In the genomic region with DNA sequence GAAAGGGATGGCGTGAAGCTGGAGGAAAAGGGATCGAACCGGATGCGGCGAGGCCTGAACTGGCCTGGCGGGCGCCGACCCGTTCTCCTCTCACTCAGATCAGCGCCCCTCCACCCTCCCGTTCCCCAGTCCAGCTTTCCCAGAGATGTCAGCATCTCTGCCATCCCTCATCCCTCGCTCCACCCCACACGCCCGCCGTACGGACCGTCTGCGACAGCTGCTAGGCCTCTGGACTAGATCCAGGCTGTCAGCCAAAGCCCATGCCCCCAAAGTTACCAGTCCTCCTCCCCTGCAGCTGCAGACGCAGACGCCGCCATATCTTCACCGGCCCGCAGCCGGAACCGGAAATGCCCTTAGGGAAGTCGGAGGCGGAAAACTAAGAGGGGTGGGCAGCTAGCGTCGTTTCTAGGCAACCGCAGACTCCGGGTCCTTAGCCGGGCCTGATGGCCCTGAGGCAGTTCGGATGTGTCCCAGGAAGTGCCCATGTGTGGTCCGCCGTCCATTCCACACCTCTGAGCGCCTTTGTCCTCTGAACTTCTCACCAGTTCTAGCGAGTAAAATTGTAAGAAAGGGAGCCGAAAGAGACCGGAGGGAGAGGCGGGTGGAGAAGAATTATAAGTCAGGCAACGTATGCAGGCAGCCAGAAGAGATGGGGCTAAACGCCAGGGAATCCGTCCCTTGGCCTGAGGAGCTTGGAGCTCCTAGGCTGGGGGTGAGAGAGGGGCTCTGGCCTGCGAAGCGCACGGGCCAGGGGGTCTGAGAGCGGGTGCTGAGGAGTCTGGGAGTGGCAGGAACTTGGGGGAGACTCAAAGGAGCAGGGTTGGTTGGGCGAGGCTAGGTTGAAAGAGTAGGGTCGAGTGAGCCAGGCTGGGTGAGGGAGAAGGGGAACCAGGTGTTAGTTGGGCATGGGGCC, we compare ENCODE assay signal across 8 cellular contexts. TPM values are rescaled to one million over a fixed set of nuclear protein-coding genes. Genes with fewer than 3 reads are reported as not detected.
DNase-seq lines count a peak whose midpoint lies in the region; TF ChIP-seq lines count a peak whose summit lies in the region.

A gene with protein sequence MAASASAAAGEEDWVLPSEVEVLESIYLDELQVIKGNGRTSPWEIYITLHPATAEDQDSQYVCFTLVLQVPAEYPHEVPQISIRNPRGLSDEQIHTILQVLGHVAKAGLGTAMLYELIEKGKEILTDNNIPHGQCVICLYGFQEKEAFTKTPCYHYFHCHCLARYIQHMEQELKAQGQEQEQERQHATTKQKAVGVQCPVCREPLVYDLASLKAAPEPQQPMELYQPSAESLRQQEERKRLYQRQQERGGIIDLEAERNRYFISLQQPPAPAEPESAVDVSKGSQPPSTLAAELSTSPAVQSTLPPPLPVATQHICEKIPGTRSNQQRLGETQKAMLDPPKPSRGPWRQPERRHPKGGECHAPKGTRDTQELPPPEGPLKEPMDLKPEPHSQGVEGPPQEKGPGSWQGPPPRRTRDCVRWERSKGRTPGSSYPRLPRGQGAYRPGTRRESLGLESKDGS (minus strand): TSS at position 349 of the 913 bp plus-strand sequence. CDS start 32 bp downstream, at position 317.
A gene with protein sequence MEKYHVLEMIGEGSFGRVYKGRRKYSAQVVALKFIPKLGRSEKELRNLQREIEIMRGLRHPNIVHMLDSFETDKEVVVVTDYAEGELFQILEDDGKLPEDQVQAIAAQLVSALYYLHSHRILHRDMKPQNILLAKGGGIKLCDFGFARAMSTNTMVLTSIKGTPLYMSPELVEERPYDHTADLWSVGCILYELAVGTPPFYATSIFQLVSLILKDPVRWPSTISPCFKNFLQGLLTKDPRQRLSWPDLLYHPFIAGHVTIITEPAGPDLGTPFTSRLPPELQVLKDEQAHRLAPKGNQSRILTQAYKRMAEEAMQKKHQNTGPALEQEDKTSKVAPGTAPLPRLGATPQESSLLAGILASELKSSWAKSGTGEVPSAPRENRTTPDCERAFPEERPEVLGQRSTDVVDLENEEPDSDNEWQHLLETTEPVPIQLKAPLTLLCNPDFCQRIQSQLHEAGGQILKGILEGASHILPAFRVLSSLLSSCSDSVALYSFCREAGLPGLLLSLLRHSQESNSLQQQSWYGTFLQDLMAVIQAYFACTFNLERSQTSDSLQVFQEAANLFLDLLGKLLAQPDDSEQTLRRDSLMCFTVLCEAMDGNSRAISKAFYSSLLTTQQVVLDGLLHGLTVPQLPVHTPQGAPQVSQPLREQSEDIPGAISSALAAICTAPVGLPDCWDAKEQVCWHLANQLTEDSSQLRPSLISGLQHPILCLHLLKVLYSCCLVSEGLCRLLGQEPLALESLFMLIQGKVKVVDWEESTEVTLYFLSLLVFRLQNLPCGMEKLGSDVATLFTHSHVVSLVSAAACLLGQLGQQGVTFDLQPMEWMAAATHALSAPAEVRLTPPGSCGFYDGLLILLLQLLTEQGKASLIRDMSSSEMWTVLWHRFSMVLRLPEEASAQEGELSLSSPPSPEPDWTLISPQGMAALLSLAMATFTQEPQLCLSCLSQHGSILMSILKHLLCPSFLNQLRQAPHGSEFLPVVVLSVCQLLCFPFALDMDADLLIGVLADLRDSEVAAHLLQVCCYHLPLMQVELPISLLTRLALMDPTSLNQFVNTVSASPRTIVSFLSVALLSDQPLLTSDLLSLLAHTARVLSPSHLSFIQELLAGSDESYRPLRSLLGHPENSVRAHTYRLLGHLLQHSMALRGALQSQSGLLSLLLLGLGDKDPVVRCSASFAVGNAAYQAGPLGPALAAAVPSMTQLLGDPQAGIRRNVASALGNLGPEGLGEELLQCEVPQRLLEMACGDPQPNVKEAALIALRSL (N-terminal part only) (plus strand): TSS at position 433 of the 913 bp plus-strand sequence. CDS start 744 bp downstream, outside the sequence.

- H3K9me3 ChIP-seq in ES-I3 (ENCODE audit: control insufficient read depth, insufficient read depth, low read length) (no peaks in the 10 kb centered on the region), neural cell (ENCODE audit: low read length) (no peaks in the 10 kb centered on the region), stomach (no peaks in the 10 kb centered on the region)

- peak within 1 kb of the TSS; percentile 77 for H3K27ac ChIP-seq in neural cell (ENCODE audit: low read length)
- H3K27ac ChIP-seq in stomach, result peak within 1 kb of the TSS; percentile 64 to 83 (median 78)

- WGBS in stomach, 5 donors, result 0 to 1% (median 0%) methylated on average over 36 to 49 of the region's 49 CpGs

- H3K27me3 ChIP-seq in H7 (ENCODE audit: control insufficient read depth, insufficient read depth, low read length) (no peaks in the 10 kb centered on the region), neural cell (ENCODE audit: insufficient read depth, low read depth, low read length) (no peaks in the 10 kb centered on the region), stomach (no peaks in the 10 kb centered on the region)

- H3K4me1 ChIP-seq in ES-I3 (ENCODE audit: insufficient read depth, low read length) (no peaks in the 10 kb centered on the region), stomach (peaks cover 12 to 21% (median 18%) of the 10 kb centered on the region in 4 donors)

- peaks cover 4% of the 10 kb centered on the region for H3K36me3 ChIP-seq in ES-I3 (ENCODE audit: insufficient read depth, low read length)
- peaks cover 8% of the 10 kb centered on the region for H3K36me3 ChIP-seq in H7 (replicated peaks; ENCODE audit: control insufficient read depth, insufficient read depth, low read length)
- H3K36me3 ChIP-seq in neural cell (ENCODE audit: insufficient read depth, low read length), result no peaks in the 10 kb centered on the region
- peaks cover 15 to 48% (median 37%) of the 10 kb centered on the region in 4 donors for H3K36me3 ChIP-seq in stomach

- H3K4me3 ChIP-seq in H7 (ENCODE audit: insufficient read depth, low read depth, low read length) (peak within 1 kb of the TSS; percentile 93), fibroblast of villous mesenchyme (ENCODE audit: low read depth, low read length) (peak within 1 kb of the TSS; percentile 86), neural cell (ENCODE audit: low read length) (peak within 1 kb of the TSS; percentile 80), stomach (peak within 1 kb of the TSS; percentile 74 to 92 (median 86))

- intact Hi-C loops in stomach (cut with DNase I; ENCODE audit: low total_unique reads), result no loop called here

- H4K20me1 ChIP-seq in neural cell (ENCODE audit: insufficient read depth), result no peaks in the 10 kb centered on the region

- DNase-seq in H7 (peak; percentile 96), M059J (ENCODE audit: low read depth) (peak; percentile 90), SIG-M5 treated with dmso at 0.1 percent for 504 hours (lab: John Stamatoyannopoulos, UW; ENCODE audit: unreplicated experiment) (peak; percentile 94), activated gamma-delta T cell (lab: John Stamatoyannopoulos, UW) (peak; percentile 47), fibroblast of villous mesenchyme (ENCODE audit: low read depth) (peak; percentile 90), stomach (peak; percentile 84)

- H3K9me2 ChIP-seq in neural cell (ENCODE audit: insufficient read depth, low read length), result no peaks in the 10 kb centered on the region

- peaks cover 13% of the 10 kb centered on the region for H3K79me2 ChIP-seq in neural cell (replicated peaks; ENCODE audit: insufficient read depth, low read length)

- H2AFZ ChIP-seq in neural cell (ENCODE audit: low read depth, low read length), result peak within 1 kb of the TSS; percentile 85

- TF ChIP-seq POLR2A in stomach (IDR thresholded peaks at IDR 0.05), result peak in 1 of 4 donors; percentile 14

- TF ChIP-seq RAD21 in neural cell (conservative IDR thresholded peaks at IDR 0.05), result no peak

- H3F3A ChIP-seq in neural cell (ENCODE audit: insufficient read depth, low read length, poor library complexity, severe bottlenecking), result no peaks in the 10 kb centered on the region

- TF ChIP-seq EP300 in neural cell (conservative IDR thresholded peaks at IDR 0.05; ENCODE audit: poor library complexity, severe bottlenecking) (no peak), stomach (IDR thresholded peaks at IDR 0.05) (no peak)

- peak within 1 kb of the TSS; percentile 100 for H3K4me2 ChIP-seq in neural cell (ENCODE audit: low read length)

- no peak for TF ChIP-seq CTCF in fibroblast of villous mesenchyme (IDR thresholded peaks at IDR 0.05; ENCODE audit: insufficient read depth, low read depth, low read length)
- no peak for TF ChIP-seq CTCF in neural cell (IDR thresholded peaks at IDR 0.05; ENCODE audit: poor library complexity, severe bottlenecking)
- no peak for TF ChIP-seq CTCF in stomach (IDR thresholded peaks at IDR 0.05)

- H3K9ac ChIP-seq in ES-I3 (ENCODE audit: low read depth, low read length) (peak within 1 kb of the TSS; percentile 82), neural cell (ENCODE audit: low read length) (peak within 1 kb of the TSS; percentile 84)

TF ChIP-seq in neural cell, 6 proteins besides CTCF, POLR2A, EP300 and RAD21 (continues in another document):
- TF ChIP-seq MXI1 (conservative IDR thresholded peaks at IDR 0.05; ENCODE audit: poor library complexity, severe bottlenecking), result peak; percentile 91
- TF ChIP-seq EZH2 (IDR thresholded peaks at IDR 0.05; ENCODE audit: borderline replicate concordance, insufficient read depth, low read length, poor library complexity, severe bottlenecking), result no peak

RNA-seq across cellular contexts. Expression of the first gene that starts in this region (rescaled TPM):
- total RNA-seq in H7 (2014; rRNA removed; shearing (Covaris generic)), result 40.6 and 55.5 TPM in 2 replicates
- total RNA-seq in M059J (2014; rRNA removed; shearing (Covaris generic)), result 36.1 and 40.0 TPM in 2 replicates
- 37.4 and 38.4 TPM in 2 replicates for total RNA-seq in fibroblast of villous mesenchyme
- 86.0 and 107 TPM in 2 replicates for polyA plus RNA-seq in neural cell
- 41.0 and 43.3 TPM in 2 replicates for polyA minus RNA-seq in neural cell
- 1 to 10 TPM in 4 of 5 donors, not detected in 1; 3.6 to 7.0 (median 4.6) TPM for total RNA-seq in stomach
- polyA plus RNA-seq in stomach, result 10 to 100 TPM; 24.1 to 26.8 (median 26.1) TPM

RNA-seq across cellular contexts. Expression of the second gene that starts in this region (rescaled TPM):
- total RNA-seq in H7 (2014; rRNA removed; shearing (Covaris generic)), result 20.4 and 29.4 TPM in 2 replicates
- total RNA-seq in M059J (2014; rRNA removed; shearing (Covaris generic)), result 8.2 and 11.9 TPM in 2 replicates
- total RNA-seq in fibroblast of villous mesenchyme (23.7 and 23.8 TPM in 2 replicates), stomach (100 to 1,000 TPM in 1 of 5 donors, 10 to 100 TPM in 4; 25.2 to 253 (median 33.3) TPM)
- polyA plus RNA-seq in neural cell (61.5 and 69.7 TPM in 2 replicates), stomach (10 to 100 TPM in 1 of 3 donors, 1 to 10 TPM in 2; 3.8 to 23.3 (median 8.5) TPM)
- polyA minus RNA-seq in neural cell, result 34.8 and 36.0 TPM in 2 replicates

Comparison
In these comparisons a context has a peak if more than half of its experiments do, and no peak if none do; other contexts are left out.
1. Peak in every context shown above with its lines: DNase-seq, H3K4me3 ChIP-seq and H3K27ac ChIP-seq.